Comparison of ENCODE assay signal across 8 cellular contexts in the genomic region with DNA sequence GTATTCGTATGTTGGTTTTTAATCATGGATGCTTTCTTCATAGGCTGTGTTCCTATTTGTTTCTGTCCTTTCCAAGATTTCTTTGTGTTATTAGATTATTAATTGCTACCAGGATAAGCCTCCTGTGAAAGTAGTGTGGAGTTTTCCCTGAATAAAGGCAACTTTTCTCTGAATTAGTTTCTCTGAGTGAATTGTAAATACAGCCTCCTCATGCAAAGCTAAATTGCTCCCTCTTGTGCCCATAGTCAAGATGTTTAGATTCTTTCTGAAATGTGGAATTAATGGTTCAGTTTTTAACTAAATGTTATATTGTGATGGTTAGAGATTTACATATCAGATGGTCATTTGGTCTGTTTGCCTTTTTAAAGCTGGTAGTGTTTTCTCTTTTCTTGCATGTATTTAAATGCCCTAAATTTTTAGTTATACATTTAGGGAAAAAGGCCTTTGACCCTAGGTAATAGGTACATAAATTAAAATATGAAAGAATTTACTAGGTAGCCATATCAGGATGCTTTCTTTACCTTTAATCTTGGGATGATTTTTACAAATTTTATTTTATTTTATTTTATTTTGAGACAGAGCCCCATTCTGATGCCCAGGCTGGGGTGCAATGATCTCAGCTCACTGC. TPM values are rescaled to one million over a fixed set of nuclear protein-coding genes. Genes with fewer than 3 reads are reported as not detected.
DNase-seq lines count a peak whose midpoint lies in the region; ATAC-seq and TF ChIP-seq lines count a peak whose summit lies in the region.

No MANE protein-coding gene starts in this region.

- H3K9me2 ChIP-seq in HCT116 (ENCODE audit: insufficient read depth), result no peaks in the 10 kb centered on the region

- H3K36me3 Mint-ChIP-seq in MCF 10A (ENCODE audit: insufficient read depth, unreplicated experiment), result peaks cover 18% of the 10 kb centered on the region

- CTCF ChIA-PET in HCT116 (lab: Charles Lee), result interaction anchor here (0.8 to 1.5 kb wide), 7 partner anchors 9 to 345 kb away, joined by 3 to 7 read pairs (median 4); no protein-coding TSS in a partner anchor
- CTCF ChIA-PET in MCF 10A (lab: Yijun Ruan, JAX), result interaction anchor here (0.7 to 9.2 kb wide), 26 partner anchors 9 to 1677 kb away, joined by 3 to 90 read pairs (median 4); a partner anchor contains a TSS

- H3K27ac Mint-ChIP-seq in MCF 10A (ENCODE audit: low read depth, unreplicated experiment), result no peak overlapping the region

- H3K36me3 ChIP-seq in HCT116 (ENCODE audit: control insufficient read depth in 1 of 2, insufficient read depth in 2 of 2, low read length in 2 of 2), result peaks cover 0 to 26% of the 10 kb centered on the region in 2 experiments; a peak in 3 of 4 replicates

- no peak overlapping the region for H3K4me3 ChIP-seq in HCT116 (replicated peaks in 1 of 2; ENCODE audit: low read depth in 1 of 2, low read length in 2 of 2)

- intact Hi-C loops in HCT116 (cut with micrococcal nuclease), result loop anchor here (1.0 to 2.0 kb wide), 4 partner anchors 47 to 230 kb away; no protein-coding TSS in a partner anchor
- intact Hi-C loops in MCF 10A (cut with micrococcal nuclease), result loop anchor here (1.0 to 2.0 kb wide), 3 partner anchors 48 to 235 kb away; no protein-coding TSS in a partner anchor
- intact Hi-C loops in Right ventricle myocardium inferior (cut with DNase I), result no loop called here

- H3K4me1 ChIP-seq in HCT116 (ENCODE audit: control insufficient read depth in 1 of 2, insufficient read depth in 2 of 2, low read length in 2 of 2), result peaks cover 9 to 11% of the 10 kb centered on the region in 2 experiments

- RAD21 ChIA-PET in HCT116 (lab: Charles Lee; ENCODE audit: low non-redundant PET in 1 of 2, low total read pairs in 2 of 2, uncharacterized antibody in 2 of 2, unreplicated experiment in 2 of 2), result no interaction called here

- no peak overlapping the region for H3K27ac ChIP-seq in HCT116 (ENCODE audit: low read depth, low read length)

- ATAC-seq in HCT116, result peak; percentile 70
- peak; percentile 84 for ATAC-seq in left lobe of liver
- ATAC-seq in HG03571 (IDR thresholded peaks at IDR 0.05; ENCODE audit: unreplicated experiment), result no peak
- ATAC-seq in HG02970 (IDR thresholded peaks at IDR 0.05; ENCODE audit: low FRiP score, unreplicated experiment), result no peak
- ATAC-seq in Right ventricle myocardium inferior, result no peak

- H3K79me2 ChIP-seq in HCT116 (ENCODE audit: insufficient read depth, low read length), result no peaks in the 10 kb centered on the region

- H3K4me1 Mint-ChIP-seq in MCF 10A (ENCODE audit: insufficient read depth, unreplicated experiment), result peaks cover 8% of the 10 kb centered on the region

- BruUV-seq in HCT116 (replicated peaks; lab: Mats Ljungman, UMichigan) (no TSS peak), MCF 10A (replicated peaks; lab: Mats Ljungman, UMichigan) (no TSS peak)

- H3K27me3 Mint-ChIP-seq in MCF 10A (ENCODE audit: insufficient read depth, unreplicated experiment), result no peaks in the 10 kb centered on the region

- H3K9me3 ChIP-seq in HCT116 (ENCODE audit: control insufficient read depth in 1 of 2, insufficient read depth in 1 of 2, low read depth in 1 of 2, low read length in 2 of 2), result no peaks in the 10 kb centered on the region

- no peak overlapping the region for H3K9ac ChIP-seq in HCT116 (ENCODE audit: low read length)

- no peak for TF ChIP-seq POLR2A in HCT116 (IDR thresholded peaks at IDR 0.05; ENCODE audit: borderline replicate concordance, extremely low read depth, insufficient read depth, insufficient read length)

- H3K9me3 Mint-ChIP-seq in MCF 10A (ENCODE audit: unreplicated experiment), result no peaks in the 10 kb centered on the region

- H4K20me1 ChIP-seq in HCT116 (ENCODE audit: insufficient read depth), result no peaks in the 10 kb centered on the region

- TF ChIP-seq CTCF in HCT116 (IDR thresholded peaks at IDR 0.05 in 2 of 3, conservative IDR thresholded peaks at IDR 0.05 in 1 of 3; ENCODE audit: borderline replicate concordance in 1 of 3, insufficient read depth in 1 of 3, low read depth in 2 of 3, low read length in 2 of 3), result peak; percentile 53 to 87 (median 83); a peak in 5 of 6 replicates
- peak; percentile 79 for TF ChIP-seq CTCF in MCF 10A (IDR thresholded peaks at IDR 0.05; ENCODE audit: unreplicated experiment)

- H3K27me3 ChIP-seq in HCT116 (ENCODE audit: insufficient read depth, low read length), result no peaks in the 10 kb centered on the region

- peak; percentile 92 for TF ChIP-seq RAD21 in HCT116 (IDR thresholded peaks at IDR 0.05; ENCODE audit: low read depth)

- POLR2A ChIA-PET in HCT116 (lab: Charles Lee) (interaction anchor here (1.0 kb wide), 1 partner anchor 87 kb away, joined by 3 read pairs; no protein-coding TSS in a partner anchor), MCF 10A (lab: Yijun Ruan, JAX) (interaction anchor here (0.9 to 2.1 kb wide), 3 partner anchors 9 to 87 kb away, joined by 3 to 16 read pairs (median 6); a partner anchor contains a TSS)

- H3K4me2 ChIP-seq in HCT116 (ENCODE audit: low read length), result no peak overlapping the region

- no peak overlapping the region for H2AFZ ChIP-seq in HCT116 (ENCODE audit: low read depth, low read length, poor library complexity, severe bottlenecking)

- DNase-seq in DMS114 treated with DMSO at 0.1 percent for 48 hours (lab: John Stamatoyannopoulos, UW; ENCODE audit: unreplicated experiment), result peak; percentile 73
- peak; percentile 42 for DNase-seq in HCT116 (ENCODE audit: low read depth, low spot score)
- DNase-seq in NCI-H524 treated with DMSO at 0.1 percent for 48 hours (lab: John Stamatoyannopoulos, UW), result peak; percentile 7
- DNase-seq in MCF 10A (ENCODE audit: unreplicated experiment), result peak; percentile 73
- DNase-seq in left lobe of liver (ENCODE audit: low spot score), result no peak
- DNase-seq in Right ventricle myocardium inferior (ENCODE audit: missing footprints), result no peak

- no peak overlapping the region for H3K4me3 Mint-ChIP-seq in MCF 10A (ENCODE audit: unreplicated experiment)

TF ChIP-seq in HCT116, 20 proteins besides CTCF, POLR2A, EP300 and RAD21:
- TF ChIP-seq, protein P1, sequence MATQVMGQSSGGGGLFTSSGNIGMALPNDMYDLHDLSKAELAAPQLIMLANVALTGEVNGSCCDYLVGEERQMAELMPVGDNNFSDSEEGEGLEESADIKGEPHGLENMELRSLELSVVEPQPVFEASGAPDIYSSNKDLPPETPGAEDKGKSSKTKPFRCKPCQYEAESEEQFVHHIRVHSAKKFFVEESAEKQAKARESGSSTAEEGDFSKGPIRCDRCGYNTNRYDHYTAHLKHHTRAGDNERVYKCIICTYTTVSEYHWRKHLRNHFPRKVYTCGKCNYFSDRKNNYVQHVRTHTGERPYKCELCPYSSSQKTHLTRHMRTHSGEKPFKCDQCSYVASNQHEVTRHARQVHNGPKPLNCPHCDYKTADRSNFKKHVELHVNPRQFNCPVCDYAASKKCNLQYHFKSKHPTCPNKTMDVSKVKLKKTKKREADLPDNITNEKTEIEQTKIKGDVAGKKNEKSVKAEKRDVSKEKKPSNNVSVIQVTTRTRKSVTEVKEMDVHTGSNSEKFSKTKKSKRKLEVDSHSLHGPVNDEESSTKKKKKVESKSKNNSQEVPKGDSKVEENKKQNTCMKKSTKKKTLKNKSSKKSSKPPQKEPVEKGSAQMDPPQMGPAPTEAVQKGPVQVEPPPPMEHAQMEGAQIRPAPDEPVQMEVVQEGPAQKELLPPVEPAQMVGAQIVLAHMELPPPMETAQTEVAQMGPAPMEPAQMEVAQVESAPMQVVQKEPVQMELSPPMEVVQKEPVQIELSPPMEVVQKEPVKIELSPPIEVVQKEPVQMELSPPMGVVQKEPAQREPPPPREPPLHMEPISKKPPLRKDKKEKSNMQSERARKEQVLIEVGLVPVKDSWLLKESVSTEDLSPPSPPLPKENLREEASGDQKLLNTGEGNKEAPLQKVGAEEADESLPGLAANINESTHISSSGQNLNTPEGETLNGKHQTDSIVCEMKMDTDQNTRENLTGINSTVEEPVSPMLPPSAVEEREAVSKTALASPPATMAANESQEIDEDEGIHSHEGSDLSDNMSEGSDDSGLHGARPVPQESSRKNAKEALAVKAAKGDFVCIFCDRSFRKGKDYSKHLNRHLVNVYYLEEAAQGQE (IDR thresholded peaks at IDR 0.05; ENCODE audit: low read depth), result no peak
- TF ChIP-seq CEBPB (IDR thresholded peaks at IDR 0.05; ENCODE audit: low read depth) (0 out of 2 replicates have a peak, but pooled peaks have one; percentile 22), FOSL1 (IDR thresholded peaks at IDR 0.05; ENCODE audit: low read depth) (0 out of 2 replicates have a peak, but pooled peaks have one; percentile 18), YY1 (IDR thresholded peaks at IDR 0.05; ENCODE audit: extremely low read depth, insufficient replicate concordance, low read depth, low read length) (no peak)
TF ChIP-seq in HCT116: peak in this region for 2.

RNA-seq across cellular contexts. Expression of a gene that starts 8.9 kb away (rescaled TPM):
- 13.9 TPM for total RNA-seq in HCT116 (2021; ENCODE audit: unreplicated experiment)
- polyA plus RNA-seq in HCT116 (2012), result 3.6 and 4.7 TPM in 2 replicates
- 5.9 and 9.1 TPM in 2 replicates for total RNA-seq in MCF 10A (2022)
- 5.3 TPM for total RNA-seq in left lobe of liver
- 4.0 TPM for total RNA-seq in Right ventricle myocardium inferior

RNA-seq across cellular contexts. Expression of a gene that starts 9.4 kb away (rescaled TPM):
- total RNA-seq in HCT116 (2021; ENCODE audit: unreplicated experiment) (14.5 TPM), MCF 10A (2022) (29.2 and 43.0 TPM in 2 replicates), left lobe of liver (2.6 TPM), Right ventricle myocardium inferior (4.8 TPM)
- 3.9 and 5.7 TPM in 2 replicates for polyA plus RNA-seq in HCT116 (2012)

Comparison
In these comparisons a context has a peak if more than half of its experiments do, and no peak if none do; other contexts are left out.
1. DNase-seq: peak in DMS114 treated with DMSO at 0.1 percent for 48 hours (single experiment), HCT116 (single experiment), NCI-H524 treated with DMSO at 0.1 percent for 48 hours (single experiment) and MCF 10A (single experiment); none in left lobe of liver (single experiment) and Right ventricle myocardium inferior (single experiment).
2. ATAC-seq: peak in HCT116 (single experiment) and left lobe of liver (single experiment); none in HG03571 (single experiment), HG02970 (single experiment) and Right ventricle myocardium inferior (single experiment).